10 cellular contexts compared by ENCODE assay signal in the genomic region with DNA sequence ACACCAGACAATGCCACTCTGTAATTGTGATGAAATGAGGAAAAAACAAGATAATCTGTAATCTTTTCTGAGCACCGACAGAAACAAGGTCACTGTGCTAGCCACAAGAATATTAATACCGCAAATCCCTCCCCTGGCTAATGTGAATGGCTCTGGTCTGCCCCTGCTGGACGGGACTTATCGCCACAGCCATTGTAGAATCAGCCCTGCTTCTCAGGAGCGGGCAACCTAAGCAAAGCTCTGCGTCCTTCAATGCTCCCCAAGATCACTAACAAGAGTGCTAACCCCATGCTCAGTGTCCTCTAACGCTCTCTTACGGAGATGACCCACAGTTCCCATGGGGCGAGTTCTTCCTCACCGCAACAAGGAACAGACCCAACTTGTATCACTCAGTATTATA. TPM values are rescaled to one million over a fixed set of nuclear protein-coding genes. Genes with fewer than 3 reads are reported as not detected.
DNase-seq lines count a peak whose midpoint lies in the region; FAIRE-seq and TF ChIP-seq lines count a peak whose summit lies in the region.
"Had no signal": no experiment of that assay in that cellular context is flagged by ENCODE, and none has a peak within 500 bp of the region (broad histone marks: within the 10 kb centered on the region; RNA-seq: fewer than 3 reads in every experiment).

No MANE protein-coding gene starts in this region.

- DNase-seq in AG09319 (ENCODE audit: extremely low read depth, low read depth) (no peak), RPMI8226 (peak; percentile 37), glutamatergic neuron (no peak), GM19238 (ENCODE audit: insufficient read length, low spot score) (no peak), GM19239 (ENCODE audit: insufficient read length, low spot score) (no peak), SKM-1 treated with dmso at 0.1 percent for 144 hours (lab: John Stamatoyannopoulos, UW; ENCODE audit: unreplicated experiment) (no peak), AG20443 (ENCODE audit: low spot score) (no peak)
- DNase-seq: NCI-H1436 treated with DMSO at 0.1 percent for 48 hours had no signal

- peaks cover 4% of the 10 kb centered on the region for H3K4me1 Mint-ChIP-seq in glutamatergic neuron (ENCODE audit: low read depth, unreplicated experiment)

- peaks cover 2% of the 10 kb centered on the region for H3K27me3 Mint-ChIP-seq in glutamatergic neuron (ENCODE audit: unreplicated experiment)

- FAIRE-seq in GM19239 (lab: Jason Lieb, UNC), result no peak

- H3K9me3 Mint-ChIP-seq in glutamatergic neuron (ENCODE audit: unreplicated experiment), result peaks cover 6% of the 10 kb centered on the region

- no peaks in the 10 kb centered on the region for H3K36me3 Mint-ChIP-seq in glutamatergic neuron (ENCODE audit: unreplicated experiment)

- TF ChIP-seq CTCF in AG09319 (IDR thresholded peaks at IDR 0.05; ENCODE audit: low read depth, low read length) (peak; percentile 23), GM12873 (IDR thresholded peaks at IDR 0.05; ENCODE audit: insufficient read depth, low read depth, low read length, missing control alignments) (peak; percentile 51), glutamatergic neuron (IDR thresholded peaks at IDR 0.05; ENCODE audit: partially characterized antibody, unreplicated experiment) (peak; percentile 42)

- no peak overlapping the region for H3K27ac Mint-ChIP-seq in glutamatergic neuron (ENCODE audit: unreplicated experiment)

- H3K4me3 Mint-ChIP-seq in glutamatergic neuron (ENCODE audit: unreplicated experiment), result no peak overlapping the region

RNA-seq across cellular contexts. Expression of a gene that starts 42.7 kb away (rescaled TPM):
- total RNA-seq in glutamatergic neuron (ENCODE audit: unreplicated experiment), result not detected
- total RNA-seq: subcutaneous adipose tissue had no signal

RNA-seq across cellular contexts. Expression of a gene that starts 48.2 kb away (rescaled TPM):
- total RNA-seq in glutamatergic neuron (ENCODE audit: unreplicated experiment), result 37.9 TPM

RNA-seq across cellular contexts. Expression of a gene that starts 59.1 kb away (rescaled TPM):
- total RNA-seq in glutamatergic neuron (ENCODE audit: unreplicated experiment), result not detected
- total RNA-seq: subcutaneous adipose tissue had no signal
